ENCODE assay signal across 1 cellular context in the genomic region with DNA sequence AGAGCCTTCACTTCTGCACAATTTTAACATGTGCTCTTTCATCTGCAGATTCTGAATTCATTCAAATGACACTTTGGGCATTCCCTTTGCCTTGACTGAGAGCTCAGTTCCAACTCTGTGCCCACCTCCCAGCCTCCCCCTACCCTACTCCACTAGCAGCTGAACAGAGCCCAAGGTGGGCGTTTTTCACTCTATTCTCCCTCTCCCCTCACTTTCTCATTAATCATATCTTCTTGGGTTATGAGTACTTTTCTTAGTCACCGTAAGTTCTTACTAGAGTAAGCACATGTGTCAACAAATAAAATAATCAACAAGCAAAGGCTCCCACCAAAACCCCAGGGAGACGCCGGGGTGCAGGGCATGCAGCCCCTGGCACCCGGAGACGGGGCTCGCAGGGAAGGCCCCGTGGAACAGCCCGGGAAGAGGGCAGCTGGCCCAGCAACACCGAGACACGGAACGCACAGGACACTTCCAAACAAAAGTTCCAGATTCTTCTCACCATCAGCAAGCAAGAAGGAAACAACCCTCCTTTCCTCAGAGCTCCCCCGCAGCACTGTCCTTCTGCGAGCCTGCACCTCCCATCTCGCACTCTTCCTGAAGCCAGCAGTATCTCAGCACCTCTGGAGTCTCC.
TF ChIP-seq lines count a peak whose summit lies in the region.

No MANE protein-coding gene starts in this region.

TF ChIP-seq in HepG2, 621 proteins besides CTCF, POLR2A, EP300 and RAD21 (continued from another document):
- TF ChIP-seq NR3C1 (CRISPR knock-in tag; IDR thresholded peaks at IDR 0.05) = no peak
- TF ChIP-seq, protein P1, sequence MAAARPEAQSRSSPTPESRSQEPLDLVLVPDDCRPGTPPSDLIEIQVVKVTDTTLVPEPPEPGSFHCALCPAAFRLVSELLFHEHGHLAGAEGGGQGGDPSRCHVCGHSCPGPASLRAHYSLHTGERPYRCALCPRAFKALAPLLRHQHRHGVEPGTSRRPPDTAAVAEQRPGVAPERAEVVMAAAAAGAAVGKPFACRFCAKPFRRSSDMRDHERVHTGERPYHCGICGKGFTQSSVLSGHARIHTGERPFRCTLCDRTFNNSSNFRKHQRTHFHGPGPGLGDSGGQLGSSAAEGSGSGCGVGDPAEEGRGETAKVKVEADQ (CRISPR knock-in tag; IDR thresholded peaks at IDR 0.05; ENCODE audit: borderline replicate concordance) = peak; percentile 1; the same call in 1 of the 2 replicates
- TF ChIP-seq, protein P2, sequence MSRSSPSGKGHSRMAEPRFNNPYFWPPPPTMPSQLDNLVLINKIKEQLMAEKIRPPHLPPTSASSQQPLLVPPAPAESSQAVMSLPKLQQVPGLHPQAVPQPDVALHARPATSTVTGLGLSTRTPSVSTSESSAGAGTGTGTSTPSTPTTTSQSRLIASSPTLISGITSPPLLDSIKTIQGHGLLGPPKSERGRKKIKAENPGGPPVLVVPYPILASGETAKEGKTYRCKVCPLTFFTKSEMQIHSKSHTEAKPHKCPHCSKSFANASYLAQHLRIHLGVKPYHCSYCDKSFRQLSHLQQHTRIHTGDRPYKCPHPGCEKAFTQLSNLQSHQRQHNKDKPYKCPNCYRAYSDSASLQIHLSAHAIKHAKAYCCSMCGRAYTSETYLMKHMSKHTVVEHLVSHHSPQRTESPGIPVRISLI (CRISPR knock-in tag; IDR thresholded peaks at IDR 0.05; ENCODE audit: borderline replicate concordance) = no peak
- TF ChIP-seq, protein P3, sequence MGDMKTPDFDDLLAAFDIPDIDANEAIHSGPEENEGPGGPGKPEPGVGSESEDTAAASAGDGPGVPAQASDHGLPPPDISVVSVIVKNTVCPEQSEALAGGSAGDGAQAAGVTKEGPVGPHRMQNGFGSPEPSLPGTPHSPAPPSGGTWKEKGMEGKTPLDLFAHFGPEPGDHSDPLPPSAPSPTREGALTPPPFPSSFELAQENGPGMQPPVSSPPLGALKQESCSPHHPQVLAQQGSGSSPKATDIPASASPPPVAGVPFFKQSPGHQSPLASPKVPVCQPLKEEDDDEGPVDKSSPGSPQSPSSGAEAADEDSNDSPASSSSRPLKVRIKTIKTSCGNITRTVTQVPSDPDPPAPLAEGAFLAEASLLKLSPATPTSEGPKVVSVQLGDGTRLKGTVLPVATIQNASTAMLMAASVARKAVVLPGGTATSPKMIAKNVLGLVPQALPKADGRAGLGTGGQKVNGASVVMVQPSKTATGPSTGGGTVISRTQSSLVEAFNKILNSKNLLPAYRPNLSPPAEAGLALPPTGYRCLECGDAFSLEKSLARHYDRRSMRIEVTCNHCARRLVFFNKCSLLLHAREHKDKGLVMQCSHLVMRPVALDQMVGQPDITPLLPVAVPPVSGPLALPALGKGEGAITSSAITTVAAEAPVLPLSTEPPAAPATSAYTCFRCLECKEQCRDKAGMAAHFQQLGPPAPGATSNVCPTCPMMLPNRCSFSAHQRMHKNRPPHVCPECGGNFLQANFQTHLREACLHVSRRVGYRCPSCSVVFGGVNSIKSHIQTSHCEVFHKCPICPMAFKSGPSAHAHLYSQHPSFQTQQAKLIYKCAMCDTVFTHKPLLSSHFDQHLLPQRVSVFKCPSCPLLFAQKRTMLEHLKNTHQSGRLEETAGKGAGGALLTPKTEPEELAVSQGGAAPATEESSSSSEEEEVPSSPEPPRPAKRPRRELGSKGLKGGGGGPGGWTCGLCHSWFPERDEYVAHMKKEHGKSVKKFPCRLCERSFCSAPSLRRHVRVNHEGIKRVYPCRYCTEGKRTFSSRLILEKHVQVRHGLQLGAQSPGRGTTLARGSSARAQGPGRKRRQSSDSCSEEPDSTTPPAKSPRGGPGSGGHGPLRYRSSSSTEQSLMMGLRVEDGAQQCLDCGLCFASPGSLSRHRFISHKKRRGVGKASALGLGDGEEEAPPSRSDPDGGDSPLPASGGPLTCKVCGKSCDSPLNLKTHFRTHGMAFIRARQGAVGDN (CRISPR knock-in tag; IDR thresholded peaks at IDR 0.05) = peak; percentile 68
- TF ChIP-seq ZBTB8A (CRISPR knock-in tag; IDR thresholded peaks at IDR 0.05; ENCODE audit: borderline replicate concordance, low read depth) = no peak
- TF ChIP-seq, protein P4, sequence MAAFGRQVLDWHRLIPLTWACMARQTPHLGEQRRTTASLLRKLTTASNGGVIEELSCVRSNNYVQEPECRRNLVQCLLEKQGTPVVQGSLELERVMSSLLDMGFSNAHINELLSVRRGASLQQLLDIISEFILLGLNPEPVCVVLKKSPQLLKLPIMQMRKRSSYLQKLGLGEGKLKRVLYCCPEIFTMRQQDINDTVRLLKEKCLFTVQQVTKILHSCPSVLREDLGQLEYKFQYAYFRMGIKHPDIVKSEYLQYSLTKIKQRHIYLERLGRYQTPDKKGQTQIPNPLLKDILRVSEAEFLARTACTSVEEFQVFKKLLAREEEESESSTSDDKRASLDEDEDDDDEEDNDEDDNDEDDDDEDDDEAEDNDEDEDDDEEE (CRISPR knock-in tag; IDR thresholded peaks at IDR 0.05) = peak; percentile 11; the same call in 1 of the 2 replicates
- TF ChIP-seq ZNF775 (CRISPR knock-in tag; IDR thresholded peaks at IDR 0.05; ENCODE audit: borderline replicate concordance) = no peak
- TF ChIP-seq ZNF44 (CRISPR knock-in tag; IDR thresholded peaks at IDR 0.05) = no peak
TF ChIP-seq in HepG2: peak in this region for 14.
